In genomic region chr14:29990993-29991392, GRCh38 we compare ENCODE assay signal across 33 cellular contexts.
"Had no signal": no experiment of that assay in that cellular context is flagged by ENCODE, and none has a peak within 500 bp of the region (broad histone marks: within the 10 kb centered on the region; RNA-seq: fewer than 3 reads in every experiment).

No MANE protein-coding gene starts in this region.

- H3K9me3 ChIP-seq: adrenal gland, ascending aorta, body of pancreas, breast epithelium had no signal

- H3K27me3 ChIP-seq: adrenal gland, ascending aorta, body of pancreas, brain microvascular endothelial cell, breast epithelium, cardiac muscle cell had no signal

- DNase-seq: activated effector memory CD4-positive, alpha-beta T cell treated with anti-CD3 and anti-CD28 coated beads, Interleukin-2, amount 50 U/mL, for 16 hours; activated effector memory CD4-positive, alpha-beta T cell treated with Interleukin-2 at 50 U/mL for 16 hours; activated gamma-delta T cell; activated gamma-delta T cell treated with Interleukin-2 at 50 U/mL for 16 hours; activated naive CD4-positive, alpha-beta T cell; activated naive CD4-positive, alpha-beta T cell treated with anti-CD3 and anti-CD28 coated beads for 36 hours; activated naive CD4-positive, alpha-beta T cell treated with anti-CD3 and anti-CD28 coated beads, Interleukin-2, amount 10 ng/mL, durations not matched to agents 7 days and 5 days; activated naive CD4-positive, alpha-beta T cell treated with anti-CD3 and anti-CD28 coated beads, Interleukin-2, amount 50 U/mL, for 16 hours; activated naive CD4-positive, alpha-beta T cell treated with Interleukin-2 at 50 U/mL for 16 hours; activated naive CD8-positive, alpha-beta T cell treated with anti-CD3 and anti-CD28 coated beads for 36 hours; activated naive CD8-positive, alpha-beta T cell treated with anti-CD3 and anti-CD28 coated beads, Interleukin-2, amount 10 ng/mL, durations not matched to agents 7 days and 5 days; activated naive CD8-positive, alpha-beta T cell treated with anti-CD3 and anti-CD28 coated beads, Interleukin-2, amount 50 U/mL, for 24 hours; activated T-cell treated with anti-CD3 and anti-CD28 coated beads, Interleukin-2, amount 50 U/mL, for 24 hours; activated T-cell treated with anti-CD3 and anti-CD28 coated beads, Interleukin-2, amount 50 U/mL, for 4 hours; activated T-cell treated with anti-CD3 and anti-CD28 coated beads, Interleukin-2, amount 50 U/mL, for 48 hours; activated T-cell treated with anti-CD3 and anti-CD28 coated beads, Interleukin-2, amount 50 U/mL, for 72 hours; adrenal gland; amniotic stem cell; amygdala; anterior cingulate cortex; aorta; body of pancreas; brain microvascular endothelial cell; caudate nucleus; central memory CD4-positive, alpha-beta T cell; cerebellar nuclear complex had no signal

- H3K4me3 ChIP-seq: adrenal gland, ascending aorta, body of pancreas, breast epithelium, cardiac muscle cell had no signal

- H3K27ac ChIP-seq: adrenal gland, ascending aorta, body of pancreas, brain microvascular endothelial cell, breast epithelium, cardiac muscle cell had no signal

- H3K4me1 ChIP-seq: adrenal gland, ascending aorta, body of pancreas, breast epithelium had no signal

- H3K36me3 ChIP-seq: adrenal gland, ascending aorta, brain microvascular endothelial cell, breast epithelium, cardiac muscle cell had no signal

- ATAC-seq: activated naive CD4-positive, alpha-beta T cell treated with anti-CD3 and anti-CD28 coated beads, Interleukin-2, amount 50 U/mL, for 72 hours; activated naive CD8-positive, alpha-beta T cell treated with anti-CD3 and anti-CD28 coated beads, Interleukin-2, amount 50 U/mL, for 24 hours; activated T-cell treated with anti-CD3 and anti-CD28 coated beads, Interleukin-2, amount 50 U/mL, for 4 hours; activated T-cell treated with anti-CD3 and anti-CD28 coated beads, Interleukin-2, amount 50 U/mL, for 72 hours; activated T-helper 17 cell treated with anti-CD3 and anti-CD28 coated beads, Interleukin-2, amount 50 U/mL, for 72 hours; body of pancreas had no signal

- FAIRE-seq: astrocyte, bronchial epithelial cell had no signal
